ENCODE assay signal across 9 cellular contexts in genomic region chr1:233482388-233482787, GRCh38.
"Had no signal": no experiment of that assay in that cellular context is flagged by ENCODE, and none has a peak within 500 bp of the region (broad histone marks: within the 10 kb centered on the region; RNA-seq: fewer than 3 reads in every experiment).

No MANE protein-coding gene starts in this region.

- H3K9ac ChIP-seq: GM23248 had no signal

- H2AFZ ChIP-seq: GM23248 had no signal

- H3K4me3 Mint-ChIP-seq: HFFc6 had no signal

- H3K4me3 ChIP-seq: GM23248, HAP-1 had no signal

- H3K9me3 ChIP-seq: HAP-1 had no signal

- DNase-seq: GM23248, GOT3, H7, HFFc6, IMR-90, KBM-7 had no signal

- H3K4me1 ChIP-seq: HAP-1 had no signal

- H3K27ac ChIP-seq: GM23248, HL-60 had no signal

- H3K27ac Mint-ChIP-seq: HFFc6 had no signal

- ATAC-seq: HCT116 had no signal

- H3K36me3 ChIP-seq: HAP-1 had no signal
